ENCODE assay signal across 13 cellular contexts in genomic region chr6:130927305-130927704, GRCh38.
DNase-seq lines count a peak whose midpoint lies in the region; ATAC-seq, FAIRE-seq and TF ChIP-seq lines count a peak whose summit lies in the region.
"Had no signal": no experiment of that assay in that cellular context is flagged by ENCODE, and none has a peak within 500 bp of the region (broad histone marks: within the 10 kb centered on the region; RNA-seq: fewer than 3 reads in every experiment).

No MANE protein-coding gene starts in this region.

- TF ChIP-seq RAD21 in GM12878 (IDR thresholded peaks at IDR 0.05; ENCODE audit: insufficient read depth, low read depth, low read length): no peak

- H4K20me1 ChIP-seq in GM12878 (ENCODE audit: control insufficient read depth, insufficient read depth): no peaks in the 10 kb centered on the region

- no peak overlapping the region for H3K9ac ChIP-seq in GM12878 (ENCODE audit: control insufficient read depth, insufficient read depth, low read length)

- H3K4me3 Mint-ChIP-seq in Calu3 (ENCODE audit: low read depth, unreplicated experiment): no peak overlapping the region
- H3K4me3 Mint-ChIP-seq: activated CD8-positive, alpha-beta T cell treated with anti-CD3 and anti-CD28 coated beads, Interleukin-2, amount 10 ng/mL, durations not matched to agents 7 days and 5 days; B cell; nephron had no signal

- H3K27ac Mint-ChIP-seq in Calu3 (ENCODE audit: unreplicated experiment): no peak overlapping the region
- H3K27ac Mint-ChIP-seq: activated CD8-positive, alpha-beta T cell treated with anti-CD3 and anti-CD28 coated beads, Interleukin-2, amount 10 ng/mL, durations not matched to agents 7 days and 5 days; B cell; nephron had no signal

- CTCF ChIA-PET in Calu3 (lab: Charles Lee): interaction anchor here (0.6 to 1.3 kb wide), 2 partner anchors 42 to 601 kb away, joined by 4 read pairs; no protein-coding TSS in a partner anchor
- CTCF ChIA-PET in GM12878 (lab: Yijun Ruan, JAX): interaction anchor here (1.1 to 1.6 kb wide), 2 partner anchors 8 to 18 kb away, joined by 3 to 6 read pairs; no protein-coding TSS in a partner anchor

- BruUV-seq in Calu3 (replicated peaks; lab: Mats Ljungman, UMichigan) (no TSS peak), GM12878 (replicated peaks; lab: Mats Ljungman, UMichigan) (no TSS peak)

- no peaks in the 10 kb centered on the region for H3K27me3 Mint-ChIP-seq in Calu3 (ENCODE audit: unreplicated experiment)
- H3K27me3 Mint-ChIP-seq: B cell had no signal

- no peak for TF ChIP-seq EP300 in GM12878 (IDR thresholded peaks at IDR 0.05; ENCODE audit: borderline replicate concordance in 1 of 2, control insufficient read depth in 1 of 2, low read depth in 2 of 2, low read length in 2 of 2)

- H2AFZ ChIP-seq in GM12878 (ENCODE audit: control insufficient read depth, low read depth, low read length): no peak overlapping the region

- H3K4me1 ChIP-seq in GM12878 (ENCODE audit: control insufficient read depth, insufficient read depth, low read length): no peaks in the 10 kb centered on the region

- H3K79me2 ChIP-seq in GM12878 (ENCODE audit: control insufficient read depth, insufficient read depth, low read length): peaks cover 1% of the 10 kb centered on the region; the same call in 1 of the 2 replicates

- DNase-seq in Calu3: peak; percentile 43
- peak; percentile 31 for DNase-seq in HPDE6-E6E7 (ENCODE audit: extremely low spot score)
- no peak for DNase-seq in GM12878 (ENCODE audit: low read depth, low spot score)
- no peak for DNase-seq in left colon
- no peak for DNase-seq in SK-N-DZ (ENCODE audit: low spot score)
- DNase-seq in SW 1271 (lab: John Stamatoyannopoulos, UW): no peak
- DNase-seq in DMS79 (lab: John Stamatoyannopoulos, UW): no peak
- DNase-seq in anterior cingulate cortex (lab: John Stamatoyannopoulos, UW): no peak
- DNase-seq: activated CD8-positive, alpha-beta T cell treated with anti-CD3 and anti-CD28 coated beads, Interleukin-2, amount 10 ng/mL, durations not matched to agents 7 days and 5 days had no signal

- no peaks in the 10 kb centered on the region for H3K9me3 ChIP-seq in GM12878 (replicated peaks; ENCODE audit: control insufficient read depth, insufficient read depth, low read length)

- 91% methylated on average over 2 of the region's 2 CpGs for WGBS in GM12878 (ENCODE audit: insufficient coverage, insufficient replicate concordance, low lambda C conversion rate, missing lambda C conversion rate)

- H3K27me3 ChIP-seq in GM12878 (replicated peaks in 1 of 2; ENCODE audit: control insufficient read depth in 2 of 2, insufficient read depth in 2 of 2, low read length in 1 of 2): no peaks in the 10 kb centered on the region

- no peaks in the 10 kb centered on the region; a peak in 2 of 4 replicates for H3K36me3 ChIP-seq in GM12878 (ENCODE audit: control insufficient read depth in 2 of 2, insufficient read depth in 2 of 2, low read length in 1 of 2)

- SMC1A ChIA-PET in GM12878 (lab: Charles Lee; ENCODE audit: uncharacterized antibody, unreplicated experiment): interaction anchor here (1.3 to 2.0 kb wide), 4 partner anchors 9 to 180 kb away, joined by 3 to 7 read pairs (median 4); no protein-coding TSS in a partner anchor

- H3K27ac ChIP-seq in GM12878 (ENCODE audit: control insufficient read depth, insufficient read depth): no peak overlapping the region
- H3K27ac ChIP-seq: SK-N-MC had no signal

- no peak for FAIRE-seq in GM12878 (lab: Jason Lieb, UNC)

- peaks cover 41% of the 10 kb centered on the region for H3K4me1 Mint-ChIP-seq in Calu3 (ENCODE audit: low read depth, unreplicated experiment)
- H3K4me1 Mint-ChIP-seq: B cell had no signal

- intact Hi-C loops in Calu3 (cut with micrococcal nuclease; ENCODE audit: unreplicated experiment): no loop called here
- intact Hi-C loops in GM12878 (cut with micrococcal nuclease; ENCODE audit: unreplicated experiment): no loop called here
- intact Hi-C loops in left colon (cut with DNase I, micrococcal nuclease): no loop called here

- in situ Hi-C loops in GM12878 (cut with MboI): no loop called here

- no peaks in the 10 kb centered on the region for H3K36me3 Mint-ChIP-seq in Calu3 (ENCODE audit: insufficient read depth, unreplicated experiment)

- no peaks in the 10 kb centered on the region for H3K9me3 Mint-ChIP-seq in Calu3 (ENCODE audit: low read depth, unreplicated experiment)

- RAD21 ChIA-PET in GM12878 (lab: Charles Lee; ENCODE audit: unreplicated experiment): no interaction called here

- TF ChIP-seq CTCF in Calu3 (IDR thresholded peaks at IDR 0.05; ENCODE audit: unreplicated experiment) (no peak), GM12878 (IDR thresholded peaks at IDR 0.05 in 2 of 3, conservative IDR thresholded peaks at IDR 0.05 in 1 of 3; ENCODE audit: control insufficient read depth in 2 of 3, extremely low read depth in 1 of 3, insufficient read depth in 1 of 3, low read depth in 3 of 3, low read length in 3 of 3) (no peak)

- no peak for TF ChIP-seq POLR2A in GM12878 (IDR thresholded peaks at IDR 0.05; ENCODE audit: low read depth, low read length)

- H3K4me3 ChIP-seq in GM12878: no peak overlapping the region
- H3K4me3 ChIP-seq: lung, SK-N-MC had no signal

- no peak overlapping the region for H3K4me2 ChIP-seq in GM12878 (ENCODE audit: control insufficient read depth, insufficient read depth)

- ATAC-seq in GM12878: peak; percentile 43; the same call in 1 of the 3 replicates
- ATAC-seq in left colon: peak; percentile 88
- ATAC-seq: activated CD8-positive, alpha-beta T cell treated with anti-CD3 and anti-CD28 coated beads, Interleukin-2, amount 10 ng/mL, durations not matched to agents 7 days and 5 days had no signal

- POLR2A ChIA-PET in GM12878 (lab: Charles Lee): no interaction called here

TF ChIP-seq in GM12878, 131 proteins besides CTCF, POLR2A, EP300 and RAD21 (continues in another document):
- no peak for TF ChIP-seq CHD2 (IDR thresholded peaks at IDR 0.05; ENCODE audit: borderline replicate concordance, low read depth, low read length)
- no peak for TF ChIP-seq SMAD1 (IDR thresholded peaks at IDR 0.05; ENCODE audit: low read depth, partially characterized antibody)
- TF ChIP-seq E2F8 (IDR thresholded peaks at IDR 0.05; ENCODE audit: low read depth, partially characterized antibody): no peak
- TF ChIP-seq, protein P1, sequence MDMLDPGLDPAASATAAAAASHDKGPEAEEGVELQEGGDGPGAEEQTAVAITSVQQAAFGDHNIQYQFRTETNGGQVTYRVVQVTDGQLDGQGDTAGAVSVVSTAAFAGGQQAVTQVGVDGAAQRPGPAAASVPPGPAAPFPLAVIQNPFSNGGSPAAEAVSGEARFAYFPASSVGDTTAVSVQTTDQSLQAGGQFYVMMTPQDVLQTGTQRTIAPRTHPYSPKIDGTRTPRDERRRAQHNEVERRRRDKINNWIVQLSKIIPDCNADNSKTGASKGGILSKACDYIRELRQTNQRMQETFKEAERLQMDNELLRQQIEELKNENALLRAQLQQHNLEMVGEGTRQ (IDR thresholded peaks at IDR 0.05; ENCODE audit: borderline replicate concordance, low read depth, low read length): no peak
- no peak for TF ChIP-seq IKZF2 (IDR thresholded peaks at IDR 0.05)
- TF ChIP-seq, protein P2, sequence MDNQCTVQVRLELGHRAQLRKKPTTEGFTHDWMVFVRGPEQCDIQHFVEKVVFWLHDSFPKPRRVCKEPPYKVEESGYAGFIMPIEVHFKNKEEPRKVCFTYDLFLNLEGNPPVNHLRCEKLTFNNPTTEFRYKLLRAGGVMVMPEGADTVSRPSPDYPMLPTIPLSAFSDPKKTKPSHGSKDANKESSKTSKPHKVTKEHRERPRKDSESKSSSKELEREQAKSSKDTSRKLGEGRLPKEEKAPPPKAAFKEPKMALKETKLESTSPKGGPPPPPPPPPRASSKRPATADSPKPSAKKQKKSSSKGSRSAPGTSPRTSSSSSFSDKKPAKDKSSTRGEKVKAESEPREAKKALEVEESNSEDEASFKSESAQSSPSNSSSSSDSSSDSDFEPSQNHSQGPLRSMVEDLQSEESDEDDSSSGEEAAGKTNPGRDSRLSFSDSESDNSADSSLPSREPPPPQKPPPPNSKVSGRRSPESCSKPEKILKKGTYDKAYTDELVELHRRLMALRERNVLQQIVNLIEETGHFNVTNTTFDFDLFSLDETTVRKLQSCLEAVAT (IDR thresholded peaks at IDR 0.05): no peak
- no peak for TF ChIP-seq FOXK2 (IDR thresholded peaks at IDR 0.05)
- TF ChIP-seq ZZZ3 (IDR thresholded peaks at IDR 0.05; ENCODE audit: control insufficient read depth, insufficient read length, low read depth): no peak
- TF ChIP-seq JUND (IDR thresholded peaks at IDR 0.05; ENCODE audit: low read depth, low read length): no peak
- TF ChIP-seq ASH2L (IDR thresholded peaks at IDR 0.05; ENCODE audit: borderline replicate concordance, low read depth): no peak
- TF ChIP-seq FOS (IDR thresholded peaks at IDR 0.05; ENCODE audit: borderline replicate concordance, extremely low read depth, insufficient read length): no peak
- no peak for TF ChIP-seq NFXL1 (IDR thresholded peaks at IDR 0.05; ENCODE audit: borderline replicate concordance)
- no peak for TF ChIP-seq YBX1 (IDR thresholded peaks at IDR 0.05)

Comparison
In these comparisons a context has a peak if more than half of its experiments do, and no peak if none do; other contexts are left out.
1. DNase-seq: peak in Calu3 (single experiment) and HPDE6-E6E7 (single experiment); none in GM12878 (single experiment), left colon (0 of 2), SK-N-DZ (single experiment), SW 1271 (0 of 2), DMS79 (single experiment) and anterior cingulate cortex (0 of 58).